Comparison of ENCODE assay signal across 8 cellular contexts in the genomic region with DNA sequence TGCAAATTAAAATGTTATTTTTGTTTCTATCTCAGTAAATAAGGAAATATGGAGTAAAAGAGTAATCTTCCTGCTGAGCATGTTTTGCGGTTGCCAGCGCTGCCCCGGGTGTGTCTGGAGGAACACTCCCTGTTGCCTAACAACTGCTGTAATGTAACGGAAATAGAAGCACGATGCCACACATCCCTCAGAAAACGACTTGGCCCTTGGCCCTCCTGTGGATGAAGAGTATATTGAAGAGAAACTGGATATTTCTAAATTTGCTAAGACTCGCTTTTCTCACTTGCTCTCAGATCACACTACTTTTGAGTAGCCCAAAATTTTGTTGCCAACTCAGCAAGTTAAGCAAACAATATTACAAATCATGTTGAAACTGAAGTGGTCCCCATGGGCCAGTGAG. TPM values are rescaled to one million over a fixed set of nuclear protein-coding genes. Genes with fewer than 3 reads are reported as not detected.
A peak's percentile ranks its signal among the peaks of the same experiment; 100 is the strongest.
DNase-seq lines count a peak whose midpoint lies in the region; ATAC-seq and TF ChIP-seq lines count a peak whose summit lies in the region.

No MANE protein-coding gene starts in this region.

- DNase-seq in GM04504 (ENCODE audit: low read depth), result peak; percentile 86
- DNase-seq in HCEC 1CT, result peak; percentile 94
- peak; percentile 90 for DNase-seq in NCI-H460 (ENCODE audit: extremely low read depth, low read depth)
- peak; percentile 80 for DNase-seq in activated CD8-positive, alpha-beta T cell treated with anti-CD3 and anti-CD28 coated beads, Interleukin-2, amount 10 ng/mL, durations not matched to agents 7 days and 5 days
- peak; percentile 62 for DNase-seq in natural killer cell
- no peak for DNase-seq in type B pancreatic cell (ENCODE audit: extremely low spot score, unreplicated experiment)

- intact Hi-C loops in natural killer cell (cut with micrococcal nuclease), result loop anchor here (1.0 kb wide), 3 partner anchors 27 to 53 kb away; no protein-coding TSS in a partner anchor

- peak; percentile 93 for ATAC-seq in activated CD8-positive, alpha-beta T cell treated with anti-CD3 and anti-CD28 coated beads, Interleukin-2, amount 10 ng/mL, durations not matched to agents 7 days and 5 days
- ATAC-seq in esophagus mucosa (peak; percentile 94), natural killer cell (peak; percentile 71 to 93 (median 75)), HG03457 (IDR thresholded peaks at IDR 0.05; ENCODE audit: unreplicated experiment) (no peak)

- peaks cover 26% of the 10 kb centered on the region for H3K4me1 Mint-ChIP-seq in activated CD8-positive, alpha-beta T cell treated with anti-CD3 and anti-CD28 coated beads, Interleukin-2, amount 10 ng/mL, durations not matched to agents 7 days and 5 days (ENCODE audit: low read depth)
- H3K4me1 Mint-ChIP-seq in natural killer cell (peaks cover 90 to 97% of the 10 kb centered on the region in 2 donors), type B pancreatic cell (ENCODE audit: unreplicated experiment) (no peaks in the 10 kb centered on the region)

- H3K4me3 Mint-ChIP-seq in activated CD8-positive, alpha-beta T cell treated with anti-CD3 and anti-CD28 coated beads, Interleukin-2, amount 10 ng/mL, durations not matched to agents 7 days and 5 days, result no peak overlapping the region
- H3K4me3 Mint-ChIP-seq in natural killer cell, result peak overlapping the region; percentile 84
- H3K4me3 Mint-ChIP-seq in type B pancreatic cell, result no peak overlapping the region

- CTCF ChIA-PET in activated CD8-positive, alpha-beta T cell treated with anti-CD3 and anti-CD28 coated beads, Interleukin-2, amount 10 ng/mL, durations not matched to agents 7 days and 5 days (lab: Charles Lee), result interaction anchor here (1.0 to 4.0 kb wide), 3 partner anchors 27 to 71 kb away, joined by 4 to 29 read pairs (median 19); no protein-coding TSS in a partner anchor

- POLR2A ChIA-PET in activated CD8-positive, alpha-beta T cell treated with anti-CD3 and anti-CD28 coated beads, Interleukin-2, amount 10 ng/mL, durations not matched to agents 7 days and 5 days (lab: Charles Lee), result no interaction called here

- TF ChIP-seq CTCF in natural killer cell (IDR thresholded peaks at IDR 0.05) (peak; percentile 55), type B pancreatic cell (conservative IDR thresholded peaks at IDR 0.05) (peak; percentile 52)

- no peaks in the 10 kb centered on the region for H3K36me3 Mint-ChIP-seq in activated CD8-positive, alpha-beta T cell treated with anti-CD3 and anti-CD28 coated beads, Interleukin-2, amount 10 ng/mL, durations not matched to agents 7 days and 5 days (ENCODE audit: low read depth)
- peaks cover 33% of the 10 kb centered on the region for H3K36me3 Mint-ChIP-seq in natural killer cell
- H3K36me3 Mint-ChIP-seq in type B pancreatic cell, result no peaks in the 10 kb centered on the region

- H3K27me3 Mint-ChIP-seq in activated CD8-positive, alpha-beta T cell treated with anti-CD3 and anti-CD28 coated beads, Interleukin-2, amount 10 ng/mL, durations not matched to agents 7 days and 5 days (ENCODE audit: low read depth), result peaks cover 38% of the 10 kb centered on the region
- H3K27me3 Mint-ChIP-seq in natural killer cell (ENCODE audit: low read depth in 2 of 2), result no peaks in the 10 kb centered on the region
- peaks cover 53% of the 10 kb centered on the region for H3K27me3 Mint-ChIP-seq in type B pancreatic cell

- no peaks in the 10 kb centered on the region for H3K9me3 Mint-ChIP-seq in activated CD8-positive, alpha-beta T cell treated with anti-CD3 and anti-CD28 coated beads, Interleukin-2, amount 10 ng/mL, durations not matched to agents 7 days and 5 days (ENCODE audit: insufficient read depth)
- peaks cover 0 to 2% of the 10 kb centered on the region in 2 donors for H3K9me3 Mint-ChIP-seq in natural killer cell
- H3K9me3 Mint-ChIP-seq in type B pancreatic cell, result no peaks in the 10 kb centered on the region

- no peak overlapping the region for H3K27ac Mint-ChIP-seq in activated CD8-positive, alpha-beta T cell treated with anti-CD3 and anti-CD28 coated beads, Interleukin-2, amount 10 ng/mL, durations not matched to agents 7 days and 5 days
- peak overlapping the region; percentile 91 to 92 for H3K27ac Mint-ChIP-seq in natural killer cell
- H3K27ac Mint-ChIP-seq in type B pancreatic cell, result no peak overlapping the region

RNA-seq across cellular contexts. Expression of a gene that starts 18.9 kb away (rescaled TPM):
- not detected in 2 replicates for total RNA-seq in NCI-H460 (2014; rRNA removed; shearing (Covaris generic))
- not detected in 2 replicates for polyA plus RNA-seq in NCI-H460 (2014; cell fraction: nucleus; rRNA removed)
- total RNA-seq in activated CD8-positive, alpha-beta T cell treated with anti-CD3 and anti-CD28 coated beads, Interleukin-2, amount 10 ng/mL, durations not matched to agents 7 days and 5 days, result under 1 TPM; 0.42 to 0.95 TPM
- total RNA-seq in esophagus mucosa (0.84 TPM), natural killer cell (100 to 1,000 TPM; 203 to 459 (median 405) TPM), type B pancreatic cell (ENCODE audit: low replicate concordance) (0.21 TPM in 1 of 2 replicates, not detected in the other)

Comparison
In these comparisons a context has a peak if more than half of its experiments do, and no peak if none do; other contexts are left out.
1. H3K27ac Mint-ChIP-seq: peak in natural killer cell (2 of 2); none in activated CD8-positive, alpha-beta T cell treated with anti-CD3 and anti-CD28 coated beads, Interleukin-2, amount 10 ng/mL, durations not matched to agents 7 days and 5 days (single experiment) and type B pancreatic cell (single experiment).
2. RNA of a gene that starts 18.9 kb away (total RNA-seq): 203 to 459 TPM in natural killer cell; 0.42 to 0.95 TPM in activated CD8-positive, alpha-beta T cell treated with anti-CD3 and anti-CD28 coated beads, Interleukin-2, amount 10 ng/mL, durations not matched to agents 7 days and 5 days, 0.84 TPM in esophagus mucosa (single experiment), 0.21 TPM in type B pancreatic cell and not detected in NCI-H460; every median in the first group is over 100 times any median in the second.